ENCODE assay signal across 8 cellular contexts in the genomic region with DNA sequence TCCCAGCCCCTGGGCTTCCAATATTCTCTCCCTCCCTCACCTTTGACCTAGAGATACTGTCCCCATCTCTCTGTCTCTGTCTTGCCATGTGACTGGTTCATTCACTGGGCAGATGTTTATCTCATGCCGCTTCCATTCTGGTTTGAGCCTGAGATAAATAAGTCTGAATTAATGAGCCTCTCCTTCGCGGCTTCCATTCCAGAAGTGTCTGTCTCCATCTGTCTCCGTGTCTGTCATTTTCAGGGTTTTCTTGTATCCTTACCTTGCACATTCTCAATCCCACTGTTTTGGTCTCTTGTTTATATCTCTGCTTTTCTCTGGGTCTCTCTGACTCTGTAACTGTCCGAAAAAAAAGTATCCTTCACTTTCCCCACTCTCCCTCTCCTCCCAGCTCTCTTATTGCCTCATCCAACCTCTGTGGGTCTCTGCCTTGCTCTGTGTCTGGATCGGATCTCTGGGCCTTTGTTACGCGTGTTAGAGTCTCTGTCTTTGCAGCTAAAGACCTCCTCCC. TPM values are rescaled to one million over a fixed set of nuclear protein-coding genes. Genes with fewer than 3 reads are reported as not detected.
DNase-seq lines count a peak whose midpoint lies in the region; ATAC-seq, FAIRE-seq and TF ChIP-seq lines count a peak whose summit lies in the region.

No MANE protein-coding gene starts in this region.

- H3K9ac ChIP-seq in GM12878 (ENCODE audit: control insufficient read depth, insufficient read depth, low read length) (peak overlapping the region; percentile 41; the same call in 1 of the 2 replicates), mesenchymal stem cell (ENCODE audit: low read length) (peak overlapping the region; percentile 89)

- no peak overlapping the region for H2BK12ac ChIP-seq in mesenchymal stem cell (ENCODE audit: low read length in 2 of 2)

- DNase-seq in left ventricle myocardium inferior: no peak
- no peak for DNase-seq in cardiac septum (ENCODE audit: low spot score)
- DNase-seq in GM12878 (ENCODE audit: low read depth, low spot score): no peak
- DNase-seq in mesenchymal stem cell: no peak
- no peak for DNase-seq in T-helper 9 cell
- no peak for DNase-seq in COLO829 (ENCODE audit: low spot score)
- DNase-seq in H4 (ENCODE audit: low spot score): no peak

- RAD21 ChIA-PET in GM12878 (lab: Charles Lee; ENCODE audit: unreplicated experiment): interaction anchor here (0.7 to 1.5 kb wide), 5 partner anchors 10 to 172 kb away, joined by 3 to 10 read pairs (median 3); partner anchors contain the start of gene CA11

- H3K79me2 ChIP-seq in GM12878 (ENCODE audit: control insufficient read depth, insufficient read depth, low read length): peaks cover 32% of the 10 kb centered on the region

- H3K18ac ChIP-seq in mesenchymal stem cell (ENCODE audit: low read depth in 1 of 2, low read length in 2 of 2): peak overlapping the region; percentile 30 to 46

- no peak overlapping the region for H3K23ac ChIP-seq in mesenchymal stem cell (ENCODE audit: low read length in 2 of 2)

- no peaks in the 10 kb centered on the region for H4K20me1 ChIP-seq in GM12878 (ENCODE audit: control insufficient read depth, insufficient read depth)

- SMC1A ChIA-PET in GM12878 (lab: Charles Lee; ENCODE audit: uncharacterized antibody, unreplicated experiment): interaction anchor here (0.8 to 3.0 kb wide), 3 partner anchors 10 to 22 kb away, joined by 3 to 22 read pairs (median 3); no protein-coding TSS in a partner anchor

- BruUV-seq in GM12878 (replicated peaks; lab: Mats Ljungman, UMichigan): no TSS peak

- peak overlapping the region in 1 of 2 experiments; percentile 42 for H3K4ac ChIP-seq in mesenchymal stem cell (ENCODE audit: low read depth in 1 of 2, low read length in 2 of 2)

- no peaks in the 10 kb centered on the region for H3K27me3 ChIP-seq in left ventricle myocardium inferior (ENCODE audit: low read depth)
- H3K27me3 ChIP-seq in GM12878 (replicated peaks in 1 of 2; ENCODE audit: control insufficient read depth in 2 of 2, insufficient read depth in 2 of 2, low read length in 1 of 2): no peaks in the 10 kb centered on the region
- H3K27me3 ChIP-seq in mesenchymal stem cell (ENCODE audit: control insufficient read depth in 1 of 2, insufficient read depth in 1 of 2, low read length in 2 of 2): no peaks in the 10 kb centered on the region

- no peak for FAIRE-seq in GM12878 (lab: Jason Lieb, UNC)

- peak overlapping the region; percentile 84 for H3K4me2 ChIP-seq in GM12878 (ENCODE audit: control insufficient read depth, insufficient read depth)
- peak overlapping the region; percentile 70 for H3K4me2 ChIP-seq in mesenchymal stem cell (ENCODE audit: low read length, poor library complexity, severe bottlenecking)

- peak overlapping the region; percentile 67 for H3K4me3 ChIP-seq in left ventricle myocardium inferior
- peak overlapping the region; percentile 72 for H3K4me3 ChIP-seq in GM12878
- H3K4me3 ChIP-seq in mesenchymal stem cell (ENCODE audit: insufficient read depth in 1 of 2, low read depth in 1 of 2, low read length in 2 of 2): peak overlapping the region; percentile 21 to 76

- POLR2A ChIA-PET in GM12878 (lab: Charles Lee): interaction anchor here (0.6 to 6.6 kb wide), 6 partner anchors 10 to 1202 kb away, joined by 3 to 62 read pairs (median 4); no protein-coding TSS in a partner anchor

- H3K14ac ChIP-seq in mesenchymal stem cell (ENCODE audit: low read length in 2 of 2): no peak overlapping the region

- no peak overlapping the region for H2BK15ac ChIP-seq in mesenchymal stem cell (ENCODE audit: low read depth, poor library complexity, severe bottlenecking)

- H3K79me1 ChIP-seq in mesenchymal stem cell (replicated peaks; ENCODE audit: low read length, poor library complexity, severe bottlenecking): peaks cover 20% of the 10 kb centered on the region

- peaks cover 16% of the 10 kb centered on the region for H3K36me3 ChIP-seq in left ventricle myocardium inferior
- peaks cover 2 to 3% of the 10 kb centered on the region in 2 experiments; a peak in 2 of 4 replicates for H3K36me3 ChIP-seq in GM12878 (ENCODE audit: control insufficient read depth in 2 of 2, insufficient read depth in 2 of 2, low read length in 1 of 2)
- peaks cover 18 to 23% of the 10 kb centered on the region in 2 experiments for H3K36me3 ChIP-seq in mesenchymal stem cell (ENCODE audit: control insufficient read depth in 1 of 2, insufficient read depth in 2 of 2, low read depth in 1 of 2, low read length in 2 of 2)

- CTCF ChIA-PET in GM12878 (lab: Yijun Ruan, JAX): interaction anchor here (0.8 to 2.3 kb wide), 3 partner anchors 11 to 39 kb away, joined by 3 to 9 read pairs (median 3); partner anchors contain the start of gene CA11

- peak overlapping the region; percentile 23 for H2AK5ac ChIP-seq in mesenchymal stem cell (ENCODE audit: low read length, severe bottlenecking)

- TF ChIP-seq EP300 in GM12878 (IDR thresholded peaks at IDR 0.05; ENCODE audit: borderline replicate concordance in 1 of 2, control insufficient read depth in 1 of 2, low read depth in 2 of 2, low read length in 2 of 2): no peak

- no peak overlapping the region for H2BK5ac ChIP-seq in mesenchymal stem cell (ENCODE audit: low read depth, low read length, poor library complexity, severe bottlenecking)

- H2AFZ ChIP-seq in GM12878 (ENCODE audit: control insufficient read depth, low read depth, low read length) (peak overlapping the region; percentile 73), mesenchymal stem cell (ENCODE audit: low read depth, low read length) (no peak overlapping the region)

- 55% methylated on average over 8 of the region's 8 CpGs for WGBS in GM12878 (ENCODE audit: insufficient coverage, insufficient replicate concordance, low lambda C conversion rate, missing lambda C conversion rate)
- WGBS in mesenchymal stem cell: 36% methylated on average over 8 of the region's 8 CpGs

- no peak overlapping the region for H4K91ac ChIP-seq in mesenchymal stem cell (ENCODE audit: low read length)

- intact Hi-C loops in left ventricle myocardium inferior (cut with micrococcal nuclease): no loop called here
- intact Hi-C loops in cardiac septum (cut with DNase I): no loop called here
- intact Hi-C loops in GM12878 (cut with micrococcal nuclease; ENCODE audit: unreplicated experiment): no loop called here

- no peak overlapping the region for H2BK120ac ChIP-seq in mesenchymal stem cell (ENCODE audit: low read depth, low read length)

- H3K27ac ChIP-seq in left ventricle myocardium inferior (replicated peaks) (peak overlapping the region; percentile 83), GM12878 (ENCODE audit: control insufficient read depth, insufficient read depth) (0 out of 2 replicates have a peak overlapping the region, but pooled peaks have one; percentile 22), mesenchymal stem cell (ENCODE audit: low read length, poor library complexity, severe bottlenecking) (peak overlapping the region; percentile 69)

- in situ Hi-C loops in GM12878 (cut with MboI): no loop called here

- H3K9me3 ChIP-seq in left ventricle myocardium inferior (replicated peaks) (no peaks in the 10 kb centered on the region), GM12878 (replicated peaks; ENCODE audit: control insufficient read depth, insufficient read depth, low read length) (no peaks in the 10 kb centered on the region), mesenchymal stem cell (ENCODE audit: control insufficient read depth, low read length) (no peaks in the 10 kb centered on the region)

- ATAC-seq in GM12878 (no peak), HG03097 (IDR thresholded peaks at IDR 0.05; ENCODE audit: low FRiP score, unreplicated experiment) (no peak)

- no peak for TF ChIP-seq POLR2A in GM12878 (IDR thresholded peaks at IDR 0.05; ENCODE audit: low read depth, low read length)

- peak overlapping the region; percentile 61 for H4K8ac ChIP-seq in mesenchymal stem cell (ENCODE audit: low read length)

- TF ChIP-seq CTCF in left ventricle myocardium inferior (IDR thresholded peaks at IDR 0.05; ENCODE audit: borderline replicate concordance) (no peak), GM12878 (IDR thresholded peaks at IDR 0.05 in 2 of 3, conservative IDR thresholded peaks at IDR 0.05 in 1 of 3; ENCODE audit: control insufficient read depth in 2 of 3, extremely low read depth in 1 of 3, insufficient read depth in 1 of 3, low read depth in 3 of 3, low read length in 3 of 3) (no peak)

- peaks cover 54% of the 10 kb centered on the region for H3K4me1 ChIP-seq in left ventricle myocardium inferior
- peaks cover 19% of the 10 kb centered on the region for H3K4me1 ChIP-seq in GM12878 (ENCODE audit: control insufficient read depth, insufficient read depth, low read length)
- H3K4me1 ChIP-seq in mesenchymal stem cell (ENCODE audit: control insufficient read depth, insufficient read depth, low read depth, low read length): peaks cover 19% of the 10 kb centered on the region

- TF ChIP-seq RAD21 in GM12878 (IDR thresholded peaks at IDR 0.05; ENCODE audit: insufficient read depth, low read depth, low read length): no peak

RNA-seq across cellular contexts. Expression of gene SPHK2, which starts 4.3 kb away (rescaled TPM):
- total RNA-seq in left ventricle myocardium inferior (8.0 TPM), cardiac septum (8.5 TPM), GM12878 (2014; rRNA removed) (12.4 and 15.9 TPM in 2 replicates), GM12878 (2014; rRNA removed; fragmentation: Illumina TruSeq; extraction: Trizol) (6.5 and 7.1 TPM in 2 replicates), GM12878 (2021) (33.1 and 40.5 TPM in 2 replicates)
- total RNA-seq in GM12878 (2013; cell fraction: nucleolus; rRNA removed): 31.6 and 32.6 TPM in 2 replicates
- 3.6 TPM for polyA plus RNA-seq in GM12878 (2011; ENCODE audit: low read depth)
- polyA plus RNA-seq in GM12878 (2011; rRNA removed) (3.0 and 5.7 TPM in 2 replicates), GM12878 (2014; fragmentation: Illumina TruSeq; extraction: Trizol) (2.2 and 4.7 TPM in 2 replicates), GM12878 (2014; fragmentation: Nextera tagmentation; extraction: Ambion mirVana) (under 1 TPM; 0.37 to 0.75 TPM), GM12878 (2014; rRNA removed) (26.4 and 31.5 TPM in 2 replicates), GM12878 (2016; fragmentation: Nextera tagmentation; extraction: Ambion mirVana) (10 to 100 TPM; 29.7 to 31.7 TPM)
- polyA plus RNA-seq in GM12878 (2011; cell fraction: cytosol; rRNA removed): 9.0 and 13.9 TPM in 2 replicates
- 35.3 and 48.6 TPM in 2 replicates for polyA plus RNA-seq in GM12878 (2011; cell fraction: nucleus; rRNA removed)
- 11.0 and 11.4 TPM in 2 replicates for polyA plus RNA-seq in GM12878 (2012)
- 10.2 and 16.4 TPM in 2 replicates for polyA minus RNA-seq in GM12878 (2011; rRNA and poly(A)+ RNA removed)
- 7.8 and 8.0 TPM in 2 replicates for polyA minus RNA-seq in GM12878 (2011; cell fraction: cytosol; rRNA and poly(A)+ RNA removed)
- 12.0 and 29.9 TPM in 2 replicates for polyA minus RNA-seq in GM12878 (2011; cell fraction: nucleus; rRNA and poly(A)+ RNA removed)
- polyA plus RNA-seq in mesenchymal stem cell (2013, experiment 1 of 2): 9.1 TPM
- 9.4 TPM for polyA plus RNA-seq in mesenchymal stem cell (2013, experiment 2 of 2)
- total RNA-seq in H4 (2014; rRNA removed; shearing (Covaris generic)): 6.5 and 9.0 TPM in 2 replicates

RNA-seq across cellular contexts. Expression of gene RPL18, which starts 4.6 kb away (rescaled TPM):
- total RNA-seq in left ventricle myocardium inferior (530 TPM), cardiac septum (437 TPM), GM12878 (2014; rRNA removed) (3,864 and 4,267 TPM in 2 replicates), GM12878 (2014; rRNA removed; fragmentation: Illumina TruSeq; extraction: Trizol) (2,138 and 2,306 TPM in 2 replicates), GM12878 (2021) (2,548 and 2,593 TPM in 2 replicates)
- total RNA-seq in GM12878 (2013; cell fraction: nucleolus; rRNA removed): 289 and 293 TPM in 2 replicates
- polyA plus RNA-seq in GM12878 (2011; ENCODE audit: low read depth): 2,279 TPM
- polyA plus RNA-seq in GM12878 (2011; rRNA removed) (786 and 1,901 TPM in 2 replicates), GM12878 (2014; fragmentation: Illumina TruSeq; extraction: Trizol) (1,711 and 2,137 TPM in 2 replicates), GM12878 (2014; fragmentation: Nextera tagmentation; extraction: Ambion mirVana) (100 to 1,000 TPM; 393 to 844 TPM), GM12878 (2014; rRNA removed) (3,670 and 3,986 TPM in 2 replicates), GM12878 (2016; fragmentation: Nextera tagmentation; extraction: Ambion mirVana) (1,000 to 10,000 TPM; 1,291 to 1,299 TPM)
- polyA plus RNA-seq in GM12878 (2011; cell fraction: cytosol; rRNA removed): 2,627 and 2,723 TPM in 2 replicates
- 1,070 and 1,187 TPM in 2 replicates for polyA plus RNA-seq in GM12878 (2011; cell fraction: nucleus; rRNA removed)
- polyA plus RNA-seq in GM12878 (2012): 3,508 and 3,752 TPM in 2 replicates
- polyA minus RNA-seq in GM12878 (2011; rRNA and poly(A)+ RNA removed): 387 and 961 TPM in 2 replicates
- polyA minus RNA-seq in GM12878 (2011; cell fraction: cytosol; rRNA and poly(A)+ RNA removed): 657 and 660 TPM in 2 replicates
- polyA minus RNA-seq in GM12878 (2011; cell fraction: nucleus; rRNA and poly(A)+ RNA removed): 152 and 213 TPM in 2 replicates
- polyA plus RNA-seq in mesenchymal stem cell (2013, experiment 1 of 2): 1,704 TPM
- polyA plus RNA-seq in mesenchymal stem cell (2013, experiment 2 of 2): 1,641 TPM
- total RNA-seq in H4 (2014; rRNA removed; shearing (Covaris generic)): 1,978 and 2,048 TPM in 2 replicates

RNA-seq across cellular contexts. Expression of gene FAM83E, which starts 8.7 kb away (rescaled TPM):
- total RNA-seq in left ventricle myocardium inferior (not detected), cardiac septum (not detected), GM12878 (2014; rRNA removed) (0.44 and 1.6 TPM in 2 replicates), GM12878 (2014; rRNA removed; fragmentation: Illumina TruSeq; extraction: Trizol) (0.31 and 0.88 TPM in 2 replicates), GM12878 (2021) (1.3 and 2.5 TPM in 2 replicates)
- 6.6 and 8.7 TPM in 2 replicates for total RNA-seq in GM12878 (2013; cell fraction: nucleolus; rRNA removed)
- 0.13 TPM for polyA plus RNA-seq in GM12878 (2011; ENCODE audit: low read depth)
- polyA plus RNA-seq in GM12878 (2011; rRNA removed) (0.10 and 0.29 TPM in 2 replicates), GM12878 (2014; fragmentation: Illumina TruSeq; extraction: Trizol) (not detected in 2 replicates), GM12878 (2014; fragmentation: Nextera tagmentation; extraction: Ambion mirVana) (not detected), GM12878 (2014; rRNA removed) (0.35 and 0.72 TPM in 2 replicates), GM12878 (2016; fragmentation: Nextera tagmentation; extraction: Ambion mirVana) (under 1 TPM in 1 of 2 experiments, not detected in 1; 0.14 TPM)
- polyA plus RNA-seq in GM12878 (2011; cell fraction: cytosol; rRNA removed): 0.33 and 0.53 TPM in 2 replicates
- polyA plus RNA-seq in GM12878 (2011; cell fraction: nucleus; rRNA removed): 0.81 and 1.8 TPM in 2 replicates
- polyA plus RNA-seq in GM12878 (2012): 0.13 and 0.24 TPM in 2 replicates
- polyA minus RNA-seq in GM12878 (2011; rRNA and poly(A)+ RNA removed): 0.44 and 1.8 TPM in 2 replicates
- polyA minus RNA-seq in GM12878 (2011; cell fraction: cytosol; rRNA and poly(A)+ RNA removed): not detected in 2 replicates
- 5.2 and 9.2 TPM in 2 replicates for polyA minus RNA-seq in GM12878 (2011; cell fraction: nucleus; rRNA and poly(A)+ RNA removed)
- polyA plus RNA-seq in mesenchymal stem cell (2013, experiment 1 of 2): 0.03 TPM
- 0.04 TPM for polyA plus RNA-seq in mesenchymal stem cell (2013, experiment 2 of 2)
- total RNA-seq in H4 (2014; rRNA removed; shearing (Covaris generic)): 0.06 and 1.6 TPM in 2 replicates

RNA-seq across cellular contexts. Expression of gene DBP, which starts 13.6 kb away (rescaled TPM):
- total RNA-seq in left ventricle myocardium inferior (7.9 TPM), cardiac septum (4.4 TPM), GM12878 (2014; rRNA removed) (10.5 and 10.6 TPM in 2 replicates), GM12878 (2014; rRNA removed; fragmentation: Illumina TruSeq; extraction: Trizol) (7.0 and 8.1 TPM in 2 replicates), GM12878 (2021) (6.7 and 7.3 TPM in 2 replicates)
- 18.1 and 21.7 TPM in 2 replicates for total RNA-seq in GM12878 (2013; cell fraction: nucleolus; rRNA removed)
- polyA plus RNA-seq in GM12878 (2011; ENCODE audit: low read depth): 5.0 TPM
- polyA plus RNA-seq in GM12878 (2011; rRNA removed) (6.0 and 9.8 TPM in 2 replicates), GM12878 (2014; fragmentation: Illumina TruSeq; extraction: Trizol) (5.0 and 5.1 TPM in 2 replicates), GM12878 (2014; fragmentation: Nextera tagmentation; extraction: Ambion mirVana) (1 to 10 TPM; 2.0 to 2.6 TPM), GM12878 (2014; rRNA removed) (9.4 and 9.7 TPM in 2 replicates), GM12878 (2016; fragmentation: Nextera tagmentation; extraction: Ambion mirVana) (1 to 10 TPM; 4.0 to 7.1 TPM)
- 13.1 and 14.1 TPM in 2 replicates for polyA plus RNA-seq in GM12878 (2011; cell fraction: cytosol; rRNA removed)
- polyA plus RNA-seq in GM12878 (2011; cell fraction: nucleus; rRNA removed): 10.3 and 11.2 TPM in 2 replicates
- polyA plus RNA-seq in GM12878 (2012): 12.9 and 16.4 TPM in 2 replicates
- polyA minus RNA-seq in GM12878 (2011; rRNA and poly(A)+ RNA removed): 6.6 and 9.1 TPM in 2 replicates
- polyA minus RNA-seq in GM12878 (2011; cell fraction: cytosol; rRNA and poly(A)+ RNA removed): 2.6 and 7.4 TPM in 2 replicates
- 3.9 and 4.3 TPM in 2 replicates for polyA minus RNA-seq in GM12878 (2011; cell fraction: nucleus; rRNA and poly(A)+ RNA removed)
- polyA plus RNA-seq in mesenchymal stem cell (2013, experiment 1 of 2): 4.2 TPM
- polyA plus RNA-seq in mesenchymal stem cell (2013, experiment 2 of 2): 5.0 TPM
- total RNA-seq in H4 (2014; rRNA removed; shearing (Covaris generic)): 14.0 and 34.2 TPM in 2 replicates

RNA-seq across cellular contexts. Expression of gene SPACA4, which starts 17.1 kb away (rescaled TPM):
- total RNA-seq in left ventricle myocardium inferior: not detected
- total RNA-seq in cardiac septum: not detected
- total RNA-seq in GM12878 (2013; cell fraction: nucleolus; rRNA removed): not detected in 2 replicates
- total RNA-seq in GM12878 (2014; rRNA removed): not detected in 2 replicates
- not detected in 2 replicates for total RNA-seq in GM12878 (2014; rRNA removed; fragmentation: Illumina TruSeq; extraction: Trizol)
- not detected in 2 replicates for total RNA-seq in GM12878 (2021)
- not detected for polyA plus RNA-seq in GM12878 (2011; ENCODE audit: low read depth)
- polyA plus RNA-seq in GM12878 (2011; rRNA removed): not detected in 2 replicates
- polyA plus RNA-seq in GM12878 (2011; cell fraction: cytosol; rRNA removed): not detected in 2 replicates
- polyA plus RNA-seq in GM12878 (2011; cell fraction: nucleus; rRNA removed): not detected in 2 replicates
- polyA plus RNA-seq in GM12878 (2012): not detected in 2 replicates
- polyA plus RNA-seq in GM12878 (2014; fragmentation: Illumina TruSeq; extraction: Trizol): not detected in 2 replicates
- polyA plus RNA-seq in GM12878 (2014; fragmentation: Nextera tagmentation; extraction: Ambion mirVana): not detected
- not detected in 2 replicates for polyA plus RNA-seq in GM12878 (2014; rRNA removed)
- not detected for polyA plus RNA-seq in GM12878 (2016; fragmentation: Nextera tagmentation; extraction: Ambion mirVana)
- not detected in 2 replicates for polyA minus RNA-seq in GM12878 (2011; rRNA and poly(A)+ RNA removed)
- polyA minus RNA-seq in GM12878 (2011; cell fraction: cytosol; rRNA and poly(A)+ RNA removed): not detected in 2 replicates
- polyA minus RNA-seq in GM12878 (2011; cell fraction: nucleus; rRNA and poly(A)+ RNA removed): not detected in 2 replicates
- polyA plus RNA-seq in mesenchymal stem cell (2013, experiment 1 of 2): not detected
- polyA plus RNA-seq in mesenchymal stem cell (2013, experiment 2 of 2): not detected
- not detected in 2 replicates for total RNA-seq in H4 (2014; rRNA removed; shearing (Covaris generic))

Comparison
In these comparisons a context has a peak if more than half of its experiments do, and no peak if none do; other contexts are left out.
1. H3K27ac ChIP-seq: peak in every context shown above with its lines; median percentile 83 in left ventricle myocardium inferior; 69 in mesenchymal stem cell; 22 in GM12878.